In the genomic region with DNA sequence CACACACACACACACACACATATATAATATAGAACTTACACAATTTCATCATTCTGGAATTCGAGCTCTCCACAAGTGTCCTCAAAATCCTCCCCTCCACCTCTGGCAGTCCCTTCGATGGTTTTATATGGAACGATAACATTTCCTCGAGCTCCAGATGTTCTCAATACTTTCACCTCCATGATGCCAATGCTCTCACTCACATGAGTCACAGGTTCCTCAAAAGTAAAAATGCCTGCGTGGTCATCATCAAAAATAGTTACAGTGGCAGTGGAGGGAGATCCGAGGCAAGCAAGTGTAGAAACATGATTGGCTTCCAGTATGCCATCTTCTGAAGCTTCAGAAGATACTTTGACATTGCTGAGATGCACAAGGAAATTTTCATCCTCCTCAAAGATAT, we compare ENCODE assay signal across 1 cellular context.
TF ChIP-seq lines count a peak whose summit lies in the region.

No MANE protein-coding gene starts in this region.

TF ChIP-seq in SK-N-SH treated with all-trans-retinoic acid at 6 μM for 48 hours, 23 proteins besides CTCF, POLR2A, EP300 and RAD21 (continued from another document):
- TF ChIP-seq, protein P1, sequence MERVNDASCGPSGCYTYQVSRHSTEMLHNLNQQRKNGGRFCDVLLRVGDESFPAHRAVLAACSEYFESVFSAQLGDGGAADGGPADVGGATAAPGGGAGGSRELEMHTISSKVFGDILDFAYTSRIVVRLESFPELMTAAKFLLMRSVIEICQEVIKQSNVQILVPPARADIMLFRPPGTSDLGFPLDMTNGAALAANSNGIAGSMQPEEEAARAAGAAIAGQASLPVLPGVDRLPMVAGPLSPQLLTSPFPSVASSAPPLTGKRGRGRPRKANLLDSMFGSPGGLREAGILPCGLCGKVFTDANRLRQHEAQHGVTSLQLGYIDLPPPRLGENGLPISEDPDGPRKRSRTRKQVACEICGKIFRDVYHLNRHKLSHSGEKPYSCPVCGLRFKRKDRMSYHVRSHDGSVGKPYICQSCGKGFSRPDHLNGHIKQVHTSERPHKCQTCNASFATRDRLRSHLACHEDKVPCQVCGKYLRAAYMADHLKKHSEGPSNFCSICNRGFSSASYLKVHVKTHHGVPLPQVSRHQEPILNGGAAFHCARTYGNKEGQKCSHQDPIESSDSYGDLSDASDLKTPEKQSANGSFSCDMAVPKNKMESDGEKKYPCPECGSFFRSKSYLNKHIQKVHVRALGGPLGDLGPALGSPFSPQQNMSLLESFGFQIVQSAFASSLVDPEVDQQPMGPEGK (CRISPR knock-in tag; IDR thresholded peaks at IDR 0.05; ENCODE audit: borderline replicate concordance): no peak
- TF ChIP-seq CSRNP3 (CRISPR knock-in tag; IDR thresholded peaks at IDR 0.05): no peak
- no peak for TF ChIP-seq OSR1 (CRISPR knock-in tag; IDR thresholded peaks at IDR 0.05)
- no peak for TF ChIP-seq POU6F1 (CRISPR knock-in tag; IDR thresholded peaks at IDR 0.05; ENCODE audit: borderline replicate concordance, low read depth)
- TF ChIP-seq ZNF70 (CRISPR knock-in tag; IDR thresholded peaks at IDR 0.05): no peak
- TF ChIP-seq ISL1 (CRISPR knock-in tag; IDR thresholded peaks at IDR 0.05): no peak
